ENCODE assay signal across 1 cellular context in the genomic region with DNA sequence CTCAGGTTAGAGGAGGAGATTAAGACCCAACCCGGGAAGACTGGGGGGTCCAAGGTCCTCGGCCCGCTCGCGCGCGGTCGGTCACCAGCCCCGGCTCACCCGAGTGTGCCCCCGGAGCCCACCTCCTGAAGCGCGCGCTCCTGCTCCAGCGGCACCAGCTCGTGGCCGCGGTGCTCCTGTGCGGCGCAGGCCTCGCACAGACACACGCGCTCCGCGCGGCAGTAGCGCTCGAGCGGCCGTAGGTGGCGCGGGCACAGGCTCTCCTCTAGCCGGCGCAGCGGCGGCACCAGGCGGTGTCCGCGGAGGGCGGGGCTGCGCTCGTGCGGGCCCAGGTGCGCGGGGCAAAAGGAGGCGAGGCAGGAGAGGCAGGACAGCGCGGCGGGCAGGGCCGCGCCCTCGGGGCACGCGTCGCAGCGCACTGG.
TF ChIP-seq lines count a peak whose summit lies in the region.

No MANE protein-coding gene starts in this region.

TF ChIP-seq in K562, 482 proteins besides CTCF, POLR2A, EP300 and RAD21 (continues in another document):
- TF ChIP-seq FOXA1 (IDR thresholded peaks at IDR 0.05; ENCODE audit: borderline replicate concordance) (no peak), ZNF232 (CRISPR knock-in tag; IDR thresholded peaks at IDR 0.05) (no peak), MEIS2 (IDR thresholded peaks at IDR 0.05; ENCODE audit: partially characterized antibody) (no peak), PML (IDR thresholded peaks at IDR 0.05; ENCODE audit: low read length) (no peak), CXXC5 (CRISPR knock-in tag; IDR thresholded peaks at IDR 0.05) (0 out of 2 replicates have a peak, but pooled peaks have one; percentile 24), RBFOX2 (IDR thresholded peaks at IDR 0.05; ENCODE audit: low read depth, low read length) (0 out of 2 replicates have a peak, but pooled peaks have one; percentile 16), MYC (IDR thresholded peaks at IDR 0.05; ENCODE audit: low read depth, low read length) (peak; percentile 27; the same call in 1 of the 2 replicates), MYC (CRISPR knock-in tag; IDR thresholded peaks at IDR 0.05; ENCODE audit: borderline replicate concordance, low read depth) (no peak), LEF1 (IDR thresholded peaks at IDR 0.05) (no peak), DACH1 (IDR thresholded peaks at IDR 0.05; ENCODE audit: partially characterized antibody) (no peak), NONO (IDR thresholded peaks at IDR 0.05; ENCODE audit: low read depth in 2 of 2, low read length in 1 of 2) (0 out of 4 replicates have a peak, but pooled peaks of 1 of the 2 experiments have one; percentile 13), SMAD4 (CRISPR knock-in tag; conservative IDR thresholded peaks at IDR 0.05) (0 out of 2 replicates have a peak, but pooled peaks have one; percentile 53), ETV6 (IDR thresholded peaks at IDR 0.05; ENCODE audit: borderline replicate concordance in 1 of 2, low read depth in 2 of 2, low read length in 1 of 2) (no peak), ETV6 (CRISPR knock-in tag; IDR thresholded peaks at IDR 0.05; ENCODE audit: borderline replicate concordance) (no peak), RBM14 (IDR thresholded peaks at IDR 0.05; ENCODE audit: borderline replicate concordance, insufficient read depth, low read depth, low read length) (no peak), HNRNPLL (IDR thresholded peaks at IDR 0.05; ENCODE audit: low read depth, low read length, poor library complexity, severe bottlenecking) (peak; percentile 80), MAX (CRISPR knock-in tag; IDR thresholded peaks at IDR 0.05) (peak; percentile 7; the same call in 1 of the 2 replicates), CBFA2T2 (conservative IDR thresholded peaks at IDR 0.05) (no peak), CTBP1 (IDR thresholded peaks at IDR 0.05; ENCODE audit: borderline replicate concordance) (peak; percentile 59; the same call in 1 of the 2 replicates), LCOR (CRISPR knock-in tag; IDR thresholded peaks at IDR 0.05) (no peak), VEZF1 (CRISPR knock-in tag; IDR thresholded peaks at IDR 0.05) (no peak; the same call in 1 of the 2 replicates), CBX1 (IDR thresholded peaks at IDR 0.05; ENCODE audit: low read depth) (0 out of 2 replicates have a peak, but pooled peaks have one; percentile 13), FIP1L1 (IDR thresholded peaks at IDR 0.05; ENCODE audit: low read depth, low read length, poor library complexity, severe bottlenecking) (no peak), ZNF592 (IDR thresholded peaks at IDR 0.05) (peak; percentile 18; the same call in 1 of the 2 replicates), COPS2 (conservative IDR thresholded peaks at IDR 0.05) (no peak), NFATC3 (IDR thresholded peaks at IDR 0.05) (no peak), PCBP1 (IDR thresholded peaks at IDR 0.05; ENCODE audit: low read depth, low read length, poor library complexity, severe bottlenecking) (peak; percentile 60), EHMT2 (IDR thresholded peaks at IDR 0.05) (no peak), HDAC3 (IDR thresholded peaks at IDR 0.05; ENCODE audit: borderline replicate concordance, partially characterized antibody) (no peak), ZBTB1 (CRISPR knock-in tag; IDR thresholded peaks at IDR 0.05; ENCODE audit: borderline replicate concordance, low read depth) (no peak), KLF1 (tag; IDR thresholded peaks at IDR 0.05) (no peak), HBP1 (CRISPR knock-in tag; IDR thresholded peaks at IDR 0.05) (no peak), RFX7 (CRISPR knock-in tag; IDR thresholded peaks at IDR 0.05) (no peak), ZNF583 (CRISPR knock-in tag; IDR thresholded peaks at IDR 0.05) (no peak), SOX6 (IDR thresholded peaks at IDR 0.05) (no peak), ZNF507 (tag; conservative IDR thresholded peaks at IDR 0.05) (no peak), ZNF436 (CRISPR knock-in tag; IDR thresholded peaks at IDR 0.05) (no peak), MAFG (tag; conservative IDR thresholded peaks at IDR 0.05) (no peak), KAT7 (CRISPR knock-in tag; IDR thresholded peaks at IDR 0.05; ENCODE audit: borderline replicate concordance) (no peak), NRF1 (conservative IDR thresholded peaks at IDR 0.05 in 1 of 2, IDR thresholded peaks at IDR 0.05 in 1 of 2) (peak; percentile 70 to 74), ZBTB33 (CRISPR knock-in tag; IDR thresholded peaks at IDR 0.05) (peak; percentile 98), ZBTB8A (IDR thresholded peaks at IDR 0.05; ENCODE audit: partially characterized antibody) (no peak), HNRNPL (IDR thresholded peaks at IDR 0.05; ENCODE audit: low read depth, low read length) (peak; percentile 77), ZNF778 (CRISPR knock-in tag; IDR thresholded peaks at IDR 0.05) (no peak), MCM5 (IDR thresholded peaks at IDR 0.05; ENCODE audit: low read depth) (no peak), YBX1 (IDR thresholded peaks at IDR 0.05) (no peak), L3MBTL2 (IDR thresholded peaks at IDR 0.05) (peak; percentile 51), FOXM1 (IDR thresholded peaks at IDR 0.05; ENCODE audit: low read depth) (no peak), FOXM1 (CRISPR knock-in tag; IDR thresholded peaks at IDR 0.05; ENCODE audit: low read depth) (no peak), ERF (CRISPR knock-in tag; IDR thresholded peaks at IDR 0.05) (0 out of 2 replicates have a peak, but pooled peaks have one; percentile 18), NR2C2 (CRISPR knock-in tag; IDR thresholded peaks at IDR 0.05) (no peak), NR2C2 (tag; IDR thresholded peaks at IDR 0.05) (no peak)
- TF ChIP-seq, protein P1, sequence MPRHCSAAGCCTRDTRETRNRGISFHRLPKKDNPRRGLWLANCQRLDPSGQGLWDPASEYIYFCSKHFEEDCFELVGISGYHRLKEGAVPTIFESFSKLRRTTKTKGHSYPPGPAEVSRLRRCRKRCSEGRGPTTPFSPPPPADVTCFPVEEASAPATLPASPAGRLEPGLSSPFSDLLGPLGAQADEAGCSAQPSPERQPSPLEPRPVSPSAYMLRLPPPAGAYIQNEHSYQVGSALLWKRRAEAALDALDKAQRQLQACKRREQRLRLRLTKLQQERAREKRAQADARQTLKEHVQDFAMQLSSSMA (CRISPR knock-in tag; IDR thresholded peaks at IDR 0.05), result no peak
- TF ChIP-seq, protein P2, sequence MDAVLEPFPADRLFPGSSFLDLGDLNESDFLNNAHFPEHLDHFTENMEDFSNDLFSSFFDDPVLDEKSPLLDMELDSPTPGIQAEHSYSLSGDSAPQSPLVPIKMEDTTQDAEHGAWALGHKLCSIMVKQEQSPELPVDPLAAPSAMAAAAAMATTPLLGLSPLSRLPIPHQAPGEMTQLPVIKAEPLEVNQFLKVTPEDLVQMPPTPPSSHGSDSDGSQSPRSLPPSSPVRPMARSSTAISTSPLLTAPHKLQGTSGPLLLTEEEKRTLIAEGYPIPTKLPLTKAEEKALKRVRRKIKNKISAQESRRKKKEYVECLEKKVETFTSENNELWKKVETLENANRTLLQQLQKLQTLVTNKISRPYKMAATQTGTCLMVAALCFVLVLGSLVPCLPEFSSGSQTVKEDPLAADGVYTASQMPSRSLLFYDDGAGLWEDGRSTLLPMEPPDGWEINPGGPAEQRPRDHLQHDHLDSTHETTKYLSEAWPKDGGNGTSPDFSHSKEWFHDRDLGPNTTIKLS (IDR thresholded peaks at IDR 0.05; ENCODE audit: borderline replicate concordance, low read depth), result no peak
- TF ChIP-seq, protein P3, sequence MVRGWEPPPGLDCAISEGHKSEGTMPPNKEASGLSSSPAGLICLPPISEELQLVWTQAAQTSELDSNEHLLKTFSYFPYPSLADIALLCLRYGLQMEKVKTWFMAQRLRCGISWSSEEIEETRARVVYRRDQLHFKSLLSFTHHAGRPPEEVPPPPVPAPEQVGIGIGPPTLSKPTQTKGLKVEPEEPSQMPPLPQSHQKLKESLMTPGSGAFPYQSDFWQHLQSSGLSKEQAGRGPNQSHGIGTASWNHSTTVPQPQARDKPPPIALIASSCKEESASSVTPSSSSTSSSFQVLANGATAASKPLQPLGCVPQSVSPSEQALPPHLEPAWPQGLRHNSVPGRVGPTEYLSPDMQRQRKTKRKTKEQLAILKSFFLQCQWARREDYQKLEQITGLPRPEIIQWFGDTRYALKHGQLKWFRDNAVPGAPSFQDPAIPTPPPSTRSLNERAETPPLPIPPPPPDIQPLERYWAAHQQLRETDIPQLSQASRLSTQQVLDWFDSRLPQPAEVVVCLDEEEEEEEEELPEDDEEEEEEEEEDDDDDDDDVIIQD (CRISPR knock-in tag; IDR thresholded peaks at IDR 0.05), result no peak
- TF ChIP-seq, protein P4, sequence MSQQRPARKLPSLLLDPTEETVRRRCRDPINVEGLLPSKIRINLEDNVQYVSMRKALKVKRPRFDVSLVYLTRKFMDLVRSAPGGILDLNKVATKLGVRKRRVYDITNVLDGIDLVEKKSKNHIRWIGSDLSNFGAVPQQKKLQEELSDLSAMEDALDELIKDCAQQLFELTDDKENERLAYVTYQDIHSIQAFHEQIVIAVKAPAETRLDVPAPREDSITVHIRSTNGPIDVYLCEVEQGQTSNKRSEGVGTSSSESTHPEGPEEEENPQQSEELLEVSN (IDR thresholded peaks at IDR 0.05; ENCODE audit: borderline replicate concordance in 1 of 2, extremely low read depth in 1 of 2, insufficient read depth in 1 of 2, insufficient read length in 1 of 2, low read depth in 1 of 2, low read length in 1 of 2, poor library complexity in 1 of 2, severe bottlenecking in 1 of 2), result peak in 1 of 2 experiments; percentile 79
